22 cellular contexts compared by ENCODE assay signal in the genomic region with DNA sequence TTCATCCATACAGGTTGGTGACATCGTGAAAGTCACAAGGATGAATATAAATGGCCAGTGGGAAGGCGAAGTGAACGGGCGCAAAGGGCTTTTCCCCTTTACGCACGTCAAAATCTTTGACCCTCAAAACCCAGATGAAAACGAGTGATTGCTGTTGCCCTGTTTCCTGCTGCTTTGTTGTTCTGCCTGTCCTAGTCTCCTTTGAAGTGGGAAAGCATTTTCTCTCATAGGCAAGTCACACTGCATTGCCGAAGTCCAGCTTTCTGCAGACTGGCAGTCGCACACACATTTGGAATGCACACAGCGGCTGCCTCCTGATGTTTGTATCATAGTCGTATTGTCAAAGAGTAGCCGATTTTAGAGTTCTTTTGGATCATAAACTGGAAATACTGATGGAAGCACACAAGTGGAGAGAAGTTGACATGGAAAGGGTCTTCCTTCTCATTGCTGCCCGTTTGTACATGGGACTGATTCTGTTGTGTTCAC. TPM values are rescaled to one million over a fixed set of nuclear protein-coding genes. Genes with fewer than 3 reads are reported as not detected.
DNase-seq lines count a peak whose midpoint lies in the region; ATAC-seq and TF ChIP-seq lines count a peak whose summit lies in the region.
"Had no signal": no experiment of that assay in that cellular context is flagged by ENCODE, and none has a peak within 500 bp of the region (broad histone marks: within the 10 kb centered on the region; RNA-seq: fewer than 3 reads in every experiment).

No MANE protein-coding gene starts in this region.

- no peaks in the 10 kb centered on the region for H3K27me3 Mint-ChIP-seq in activated CD8-positive, alpha-beta T cell treated with anti-CD3 and anti-CD28 coated beads, Interleukin-2, amount 10 ng/mL, durations not matched to agents 7 days and 5 days (ENCODE audit: low read depth)
- no peaks in the 10 kb centered on the region for H3K27me3 Mint-ChIP-seq in activated CD8-positive, alpha-beta T cell treated with anti-CD3 and anti-CD28 coated beads for 36 hours
- H3K27me3 Mint-ChIP-seq in glutamatergic neuron (ENCODE audit: unreplicated experiment) (peaks cover 9% of the 10 kb centered on the region), progenitor cell of endocrine pancreas (no peaks in the 10 kb centered on the region)

- no peaks in the 10 kb centered on the region for H3K9me3 ChIP-seq in RWPE2 (ENCODE audit: severe bottlenecking)
- H3K9me3 ChIP-seq: ascending aorta, neutrophil, vagina had no signal

- peaks cover 62% of the 10 kb centered on the region for H3K36me3 ChIP-seq in RWPE2 (ENCODE audit: low read depth)

- H3K27ac ChIP-seq in RWPE2 (ENCODE audit: poor library complexity, severe bottlenecking) (peak overlapping the region; percentile 85), caudate nucleus (ENCODE audit: low read depth, low read length) (no peak overlapping the region)
- H3K27ac ChIP-seq: ascending aorta, neutrophil, vagina had no signal

- DNase-seq in activated CD8-positive, alpha-beta T cell treated with anti-CD3 and anti-CD28 coated beads, Interleukin-2, amount 10 ng/mL, durations not matched to agents 7 days and 5 days = no peak
- DNase-seq in activated CD8-positive, alpha-beta T cell treated with anti-CD3 and anti-CD28 coated beads for 36 hours = no peak
- DNase-seq in RWPE2 (ENCODE audit: low spot score) (no peak), glutamatergic neuron (no peak), progenitor cell of endocrine pancreas (ENCODE audit: low spot score, unreplicated experiment) (no peak), dermis blood vessel endothelial cell (no peak), 8988T (no peak), caudate nucleus (lab: John Stamatoyannopoulos, UW) (no peak)
- DNase-seq: activated CD4-positive, alpha-beta T cell treated with anti-CD3 and anti-CD28 coated beads for 4 hours; effector memory CD4-positive, alpha-beta T cell; midbrain; NCI-H1105 treated with DMSO at 0.1 percent for 48 hours; NCI-H2081 treated with DMSO at 0.1 percent for 48 hours; NK-92 treated with Interleukin-12 subunit alpha and Interleukin-12 subunit beta, amount 100 ng/mL, for 24 hours; retina; stimulated activated CD8-positive, alpha-beta memory T cell treated with anti-CD3 and anti-CD28 coated beads, Interleukin-4, amount 100 ng/mL, for 48 hours had no signal

- H3K27ac Mint-ChIP-seq in activated CD8-positive, alpha-beta T cell treated with anti-CD3 and anti-CD28 coated beads, Interleukin-2, amount 10 ng/mL, durations not matched to agents 7 days and 5 days = peak overlapping the region; percentile 73
- H3K27ac Mint-ChIP-seq in activated CD8-positive, alpha-beta T cell treated with anti-CD3 and anti-CD28 coated beads for 36 hours = no peak overlapping the region
- H3K27ac Mint-ChIP-seq in glutamatergic neuron (ENCODE audit: unreplicated experiment) = peak overlapping the region; percentile 55
- H3K27ac Mint-ChIP-seq in progenitor cell of endocrine pancreas = peak overlapping the region; percentile 95

- CTCF ChIA-PET in activated CD8-positive, alpha-beta T cell treated with anti-CD3 and anti-CD28 coated beads, Interleukin-2, amount 10 ng/mL, durations not matched to agents 7 days and 5 days (lab: Charles Lee) = no interaction called here
- CTCF ChIA-PET in activated CD8-positive, alpha-beta T cell treated with anti-CD3 and anti-CD28 coated beads for 36 hours (lab: Charles Lee) = interaction anchor here (1.5 kb wide), 1 partner anchor 33 kb away, joined by 3 read pairs; a partner anchor contains a TSS

- peaks cover 54% of the 10 kb centered on the region for H3K4me1 ChIP-seq in RWPE2 (ENCODE audit: insufficient read depth, poor library complexity, severe bottlenecking)

- no peaks in the 10 kb centered on the region for H3K9me3 Mint-ChIP-seq in activated CD8-positive, alpha-beta T cell treated with anti-CD3 and anti-CD28 coated beads, Interleukin-2, amount 10 ng/mL, durations not matched to agents 7 days and 5 days (ENCODE audit: insufficient read depth)
- no peaks in the 10 kb centered on the region for H3K9me3 Mint-ChIP-seq in activated CD8-positive, alpha-beta T cell treated with anti-CD3 and anti-CD28 coated beads for 36 hours
- H3K9me3 Mint-ChIP-seq in glutamatergic neuron (ENCODE audit: unreplicated experiment) = peaks cover 9% of the 10 kb centered on the region
- H3K9me3 Mint-ChIP-seq in progenitor cell of endocrine pancreas (ENCODE audit: low read depth) = no peaks in the 10 kb centered on the region

- no peak overlapping the region for H3K4me3 ChIP-seq in RWPE2 (ENCODE audit: severe bottlenecking)
- H3K4me3 ChIP-seq: ascending aorta, vagina had no signal

- H3K27me3 ChIP-seq in RWPE2 (ENCODE audit: insufficient read depth, poor library complexity, severe bottlenecking) = no peaks in the 10 kb centered on the region
- H3K27me3 ChIP-seq: ascending aorta, neutrophil, vagina had no signal

- H3K4me3 Mint-ChIP-seq in activated CD8-positive, alpha-beta T cell treated with anti-CD3 and anti-CD28 coated beads, Interleukin-2, amount 10 ng/mL, durations not matched to agents 7 days and 5 days = no peak overlapping the region
- no peak overlapping the region for H3K4me3 Mint-ChIP-seq in activated CD8-positive, alpha-beta T cell treated with anti-CD3 and anti-CD28 coated beads for 36 hours
- H3K4me3 Mint-ChIP-seq in glutamatergic neuron (ENCODE audit: unreplicated experiment) = no peak overlapping the region
- H3K4me3 Mint-ChIP-seq in progenitor cell of endocrine pancreas (ENCODE audit: low read depth) = no peak overlapping the region

- H3K4me1 Mint-ChIP-seq in activated CD8-positive, alpha-beta T cell treated with anti-CD3 and anti-CD28 coated beads, Interleukin-2, amount 10 ng/mL, durations not matched to agents 7 days and 5 days (ENCODE audit: low read depth) = peaks cover 42% of the 10 kb centered on the region
- H3K4me1 Mint-ChIP-seq in activated CD8-positive, alpha-beta T cell treated with anti-CD3 and anti-CD28 coated beads for 36 hours (ENCODE audit: low read depth) = peaks cover 35% of the 10 kb centered on the region
- H3K4me1 Mint-ChIP-seq in glutamatergic neuron (ENCODE audit: low read depth, unreplicated experiment) (peaks cover 38% of the 10 kb centered on the region), progenitor cell of endocrine pancreas (ENCODE audit: low read depth) (peaks cover 67% of the 10 kb centered on the region)

- no peak for TF ChIP-seq CTCF in activated CD8-positive, alpha-beta T cell treated with anti-CD3 and anti-CD28 coated beads for 36 hours (IDR thresholded peaks at IDR 0.05)
- no peak for TF ChIP-seq CTCF in RWPE2 (IDR thresholded peaks at IDR 0.05; ENCODE audit: poor library complexity, severe bottlenecking)
- TF ChIP-seq CTCF in glutamatergic neuron (IDR thresholded peaks at IDR 0.05; ENCODE audit: partially characterized antibody, unreplicated experiment) = no peak
- TF ChIP-seq CTCF in progenitor cell of endocrine pancreas (IDR thresholded peaks at IDR 0.05; ENCODE audit: unreplicated experiment) = no peak

- H3K36me3 Mint-ChIP-seq in activated CD8-positive, alpha-beta T cell treated with anti-CD3 and anti-CD28 coated beads, Interleukin-2, amount 10 ng/mL, durations not matched to agents 7 days and 5 days (ENCODE audit: low read depth) = peaks cover 54% of the 10 kb centered on the region
- H3K36me3 Mint-ChIP-seq in activated CD8-positive, alpha-beta T cell treated with anti-CD3 and anti-CD28 coated beads for 36 hours (ENCODE audit: low read depth) = peaks cover 28% of the 10 kb centered on the region
- H3K36me3 Mint-ChIP-seq in glutamatergic neuron (ENCODE audit: unreplicated experiment) (no peaks in the 10 kb centered on the region), progenitor cell of endocrine pancreas (ENCODE audit: insufficient read depth) (peaks cover 16% of the 10 kb centered on the region)

- POLR2A ChIA-PET in activated CD8-positive, alpha-beta T cell treated with anti-CD3 and anti-CD28 coated beads, Interleukin-2, amount 10 ng/mL, durations not matched to agents 7 days and 5 days (lab: Charles Lee) = interaction anchor here (0.6 kb wide), 1 partner anchor 32 kb away, joined by 3 read pairs; a partner anchor contains a TSS
- POLR2A ChIA-PET in activated CD8-positive, alpha-beta T cell treated with anti-CD3 and anti-CD28 coated beads for 36 hours (lab: Charles Lee) = interaction anchor here (1.3 kb wide), 1 partner anchor 12 kb away, joined by 3 read pairs; no protein-coding TSS in a partner anchor

- intact Hi-C loops in activated CD8-positive, alpha-beta T cell treated with anti-CD3 and anti-CD28 coated beads for 36 hours (cut with micrococcal nuclease) = no loop called here

- no peak for ATAC-seq in activated CD8-positive, alpha-beta T cell treated with anti-CD3 and anti-CD28 coated beads, Interleukin-2, amount 10 ng/mL, durations not matched to agents 7 days and 5 days
- ATAC-seq in activated CD8-positive, alpha-beta T cell treated with anti-CD3 and anti-CD28 coated beads for 36 hours = no peak
- no peak for ATAC-seq in RWPE2 (ENCODE audit: low read depth)
- ATAC-seq: HCT116 had no signal

RNA-seq across cellular contexts. Expression of a gene that starts 17.3 kb away (rescaled TPM):
- under 1 TPM; 0.37 to 0.39 TPM for total RNA-seq in activated CD8-positive, alpha-beta T cell treated with anti-CD3 and anti-CD28 coated beads, Interleukin-2, amount 10 ng/mL, durations not matched to agents 7 days and 5 days
- total RNA-seq in activated CD8-positive, alpha-beta T cell treated with anti-CD3 and anti-CD28 coated beads for 36 hours = under 1 TPM; 0.25 to 0.40 TPM
- total RNA-seq in glutamatergic neuron (ENCODE audit: unreplicated experiment) (0.64 TPM), progenitor cell of endocrine pancreas (1.8 and 2.3 TPM in 2 replicates), dermis blood vessel endothelial cell (0.05 and 0.17 TPM in 2 replicates)
- total RNA-seq: A673, ascending aorta, LHCN-M2, vagina had no signal

RNA-seq across cellular contexts. Expression of a gene that starts 32.4 kb away (rescaled TPM):
- 10 to 100 TPM; 56.2 to 58.0 TPM for total RNA-seq in activated CD8-positive, alpha-beta T cell treated with anti-CD3 and anti-CD28 coated beads, Interleukin-2, amount 10 ng/mL, durations not matched to agents 7 days and 5 days
- total RNA-seq in activated CD8-positive, alpha-beta T cell treated with anti-CD3 and anti-CD28 coated beads for 36 hours = 10 to 100 TPM; 29.1 to 34.5 TPM
- total RNA-seq in glutamatergic neuron (ENCODE audit: unreplicated experiment) (165 TPM), progenitor cell of endocrine pancreas (91.6 and 93.8 TPM in 2 replicates), dermis blood vessel endothelial cell (51.6 and 60.9 TPM in 2 replicates)

RNA-seq across cellular contexts. Expression of a gene that starts 32.5 kb away (rescaled TPM):
- total RNA-seq in activated CD8-positive, alpha-beta T cell treated with anti-CD3 and anti-CD28 coated beads, Interleukin-2, amount 10 ng/mL, durations not matched to agents 7 days and 5 days = 10 to 100 TPM; 87.0 to 87.4 TPM
- total RNA-seq in activated CD8-positive, alpha-beta T cell treated with anti-CD3 and anti-CD28 coated beads for 36 hours = 100 to 1,000 TPM in 1 of 2 experiments, 10 to 100 TPM in 1; 99.1 to 102 TPM
- total RNA-seq in glutamatergic neuron (ENCODE audit: unreplicated experiment) (59.6 TPM), progenitor cell of endocrine pancreas (81.4 and 86.3 TPM in 2 replicates), dermis blood vessel endothelial cell (50.2 and 54.4 TPM in 2 replicates)

RNA-seq across cellular contexts. Expression of a gene that starts 52.2 kb away (rescaled TPM):
- total RNA-seq in activated CD8-positive, alpha-beta T cell treated with anti-CD3 and anti-CD28 coated beads, Interleukin-2, amount 10 ng/mL, durations not matched to agents 7 days and 5 days = 10 to 100 TPM; 31.7 to 32.0 TPM
- 10 to 100 TPM; 23.7 to 23.8 TPM for total RNA-seq in activated CD8-positive, alpha-beta T cell treated with anti-CD3 and anti-CD28 coated beads for 36 hours
- total RNA-seq in glutamatergic neuron (ENCODE audit: unreplicated experiment) (17.8 TPM), progenitor cell of endocrine pancreas (17.6 and 20.2 TPM in 2 replicates), dermis blood vessel endothelial cell (13.8 and 18.1 TPM in 2 replicates)
